ENCODE assay signal across 8 cellular contexts in genomic region chr4:57102050-57102564, GRCh38. TPM values are rescaled to one million over a fixed set of nuclear protein-coding genes. Genes with fewer than 3 reads are reported as not detected.
DNase-seq lines count a peak whose midpoint lies in the region; ATAC-seq and TF ChIP-seq lines count a peak whose summit lies in the region.
"Had no signal": no experiment of that assay in that cellular context is flagged by ENCODE, and none has a peak within 500 bp of the region (broad histone marks: within the 10 kb centered on the region; RNA-seq: fewer than 3 reads in every experiment).

No MANE protein-coding gene starts in this region.

- H4K20me1 ChIP-seq in fibroblast of lung (ENCODE audit: control insufficient read depth, extremely low read depth, insufficient read depth, low read length), result no peaks in the 10 kb centered on the region

- no peak overlapping the region for H3K4me3 ChIP-seq in fibroblast of lung (replicated peaks in 1 of 4; ENCODE audit: control extremely low read depth in 1 of 4, insufficient read depth in 1 of 4, low read depth in 3 of 4, low read length in 4 of 4)
- H3K4me3 ChIP-seq in mucosa of rectum (ENCODE audit: low read length in 2 of 2), result no peak overlapping the region
- no peak overlapping the region for H3K4me3 ChIP-seq in urinary bladder (ENCODE audit: low read depth, low read length)

- DNase-seq in SK-MEL-5 (ENCODE audit: low read depth, low spot score) (peak; percentile 76), fibroblast of lung (ENCODE audit: low read depth in 2 of 2) (peak; percentile 83 to 92)
- DNase-seq in activated CD4-positive, alpha-beta T cell treated with anti-CD3 and anti-CD28 coated beads for 1 hour, result no peak

- peaks cover 28% of the 10 kb centered on the region for H3K4me1 ChIP-seq in fibroblast of lung (ENCODE audit: control insufficient read depth, extremely low read depth, insufficient read depth, low read length)
- peaks cover 0 to 3% of the 10 kb centered on the region in 2 donors for H3K4me1 ChIP-seq in mucosa of rectum (ENCODE audit: control insufficient read depth in 2 of 2, insufficient read depth in 2 of 2, low read length in 2 of 2)
- H3K4me1 ChIP-seq in urinary bladder (ENCODE audit: insufficient read depth), result no peaks in the 10 kb centered on the region

- ATAC-seq in GM21619 (IDR thresholded peaks at IDR 0.05; ENCODE audit: unreplicated experiment), result no peak
- no peak for ATAC-seq in GM19351 (IDR thresholded peaks at IDR 0.05; ENCODE audit: unreplicated experiment)

- H3K36me3 ChIP-seq in fibroblast of lung (ENCODE audit: control insufficient read depth, insufficient read depth, low read length) (no peaks in the 10 kb centered on the region), mucosa of rectum (ENCODE audit: control insufficient read depth in 2 of 2, insufficient read depth in 2 of 2, low read length in 2 of 2) (no peaks in the 10 kb centered on the region), urinary bladder (ENCODE audit: insufficient read depth) (no peaks in the 10 kb centered on the region)

- no peak overlapping the region for H2AFZ ChIP-seq in fibroblast of lung (ENCODE audit: low read length)

- peaks cover 36% of the 10 kb centered on the region for H3K79me2 ChIP-seq in fibroblast of lung (ENCODE audit: control insufficient read depth, insufficient read depth, low read length)

- TF ChIP-seq CTCF in fibroblast of lung (conservative IDR thresholded peaks at IDR 0.05 in 1 of 2, IDR thresholded peaks at IDR 0.05 in 1 of 2; ENCODE audit: low read depth in 1 of 2, low read length in 2 of 2), result no peak

- H3K9ac ChIP-seq in fibroblast of lung (ENCODE audit: insufficient read depth, low read length) (no peak overlapping the region), mucosa of rectum (ENCODE audit: low read depth in 1 of 2, low read length in 2 of 2) (no peak overlapping the region)

- H3K27ac ChIP-seq in fibroblast of lung (ENCODE audit: insufficient read depth, low read length), result peak overlapping the region; percentile 60
- H3K27ac ChIP-seq in mucosa of rectum (ENCODE audit: low read depth in 2 of 2, low read length in 2 of 2), result peak overlapping the region; percentile 59 to 76
- H3K27ac ChIP-seq in urinary bladder (ENCODE audit: low read depth), result peak overlapping the region; percentile 76

- H3K9me3 ChIP-seq in fibroblast of lung (ENCODE audit: control insufficient read depth, insufficient read depth, low read depth, low read length), result no peaks in the 10 kb centered on the region
- no peaks in the 10 kb centered on the region for H3K9me3 ChIP-seq in mucosa of rectum (ENCODE audit: control insufficient read depth in 2 of 2, low read length in 2 of 2)

- no peak overlapping the region for H3K4me2 ChIP-seq in fibroblast of lung (ENCODE audit: extremely low read depth, insufficient read depth, low read length)

- in situ Hi-C loops in SK-MEL-5 (cut with HindIII; ENCODE audit: low pct_unique_long_range_greater_than_20kb, low sequenced_read_pairs), result no loop called here

- H3K27me3 ChIP-seq in fibroblast of lung (ENCODE audit: control insufficient read depth, insufficient read depth, low read length) (no peaks in the 10 kb centered on the region), mucosa of rectum (ENCODE audit: control insufficient read depth in 2 of 2, insufficient read depth in 2 of 2, low read length in 2 of 2) (no peaks in the 10 kb centered on the region)

- WGBS in urinary bladder, result 15% methylated on average over 4 of the region's 4 CpGs

RNA-seq across cellular contexts. Expression of gene IGFBP7, which starts 8.1 kb away (rescaled TPM):
- 210 and 214 TPM in 2 replicates for total RNA-seq in SK-MEL-5 (2014; rRNA removed; shearing (Covaris generic))
- polyA plus RNA-seq in SK-MEL-5 (2015; cell fraction: cytosol; rRNA removed), result 312 and 354 TPM in 2 replicates
- 79.2 and 85.7 TPM in 2 replicates for polyA plus RNA-seq in SK-MEL-5 (2015; cell fraction: nucleus; rRNA removed)
- 54.8 and 108 TPM in 2 replicates for total RNA-seq in fibroblast of lung
- polyA plus RNA-seq in fibroblast of lung, result 75.3 and 793 TPM in 2 replicates
- 60.8 and 564 TPM in 2 replicates for polyA plus RNA-seq in fibroblast of lung (2012)
- 2.7 and 51.2 TPM in 2 replicates for polyA minus RNA-seq in fibroblast of lung (ENCODE audit: low replicate concordance)
- total RNA-seq in urinary bladder, result 288 TPM
- 1,554 TPM for polyA plus RNA-seq in urinary bladder
- total RNA-seq: activated CD8-positive, alpha-beta memory T cell treated with anti-CD3 and anti-CD28 coated beads for 36 hours had no signal
